8 cellular contexts compared by ENCODE assay signal in genomic region chr19:58182989-58183821, GRCh38. TPM values are rescaled to one million over a fixed set of nuclear protein-coding genes. Genes with fewer than 3 reads are reported as not detected.
A peak's percentile ranks its signal among the peaks of the same experiment; 100 is the strongest.
DNase-seq lines count a peak whose midpoint lies in the region; ATAC-seq and TF ChIP-seq lines count a peak whose summit lies in the region.

Gene ZNF274 (plus strand): TSS chr19:58183061. CDS start chr19:58183966, 905 bp downstream.

- H4K20me1 ChIP-seq in fibroblast of lung (ENCODE audit: control insufficient read depth, extremely low read depth, insufficient read depth, low read length): no peaks in the 10 kb centered on the region

- TF ChIP-seq CTCF in fibroblast of lung (conservative IDR thresholded peaks at IDR 0.05 in 1 of 2, IDR thresholded peaks at IDR 0.05 in 1 of 2; ENCODE audit: low read depth in 1 of 2, low read length in 2 of 2): no peak

- H3K36me3 Mint-ChIP-seq in naive thymus-derived CD8-positive, alpha-beta T cell: peaks cover 25 to 74% (median 56%) of the 10 kb centered on the region in 3 donors
- H3K36me3 Mint-ChIP-seq in stimulated activated naive B cell treated with anti-CD40 and anti-IgM and Interleukin-4, amounts not matched to agents 10 μg/mL and 1 μg/mL and 100 μg/mL, for 72 hours: peaks cover 43 to 68% of the 10 kb centered on the region in 2 donors

- H3K27me3 ChIP-seq in fibroblast of lung (ENCODE audit: control insufficient read depth, insufficient read depth, low read length): no peaks in the 10 kb centered on the region

- H3K27ac Mint-ChIP-seq in naive thymus-derived CD8-positive, alpha-beta T cell: peak within 1 kb of the TSS; percentile 96 to 100 (median 99)
- H3K27ac Mint-ChIP-seq in stimulated activated naive B cell treated with anti-CD40 and anti-IgM and Interleukin-4, amounts not matched to agents 10 μg/mL and 1 μg/mL and 100 μg/mL, for 72 hours: peak within 1 kb of the TSS; percentile 100

- peak within 1 kb of the TSS; percentile 59 for H3K4me3 ChIP-seq in Jurkat, Clone E6-1 (ENCODE audit: low read length)
- H3K4me3 ChIP-seq in fibroblast of lung (replicated peaks in 1 of 4; ENCODE audit: control extremely low read depth in 1 of 4, insufficient read depth in 1 of 4, low read depth in 3 of 4, low read length in 4 of 4): peak within 1 kb of the TSS; percentile 79 to 92 (median 86)

- H2AFZ ChIP-seq in fibroblast of lung (ENCODE audit: low read length): peak within 1 kb of the TSS; percentile 83

- peaks cover 19% of the 10 kb centered on the region for H3K9me3 ChIP-seq in fibroblast of lung (ENCODE audit: control insufficient read depth, insufficient read depth, low read depth, low read length)

- peaks cover 11 to 31% (median 22%) of the 10 kb centered on the region in 4 donors for H3K4me1 Mint-ChIP-seq in naive thymus-derived CD8-positive, alpha-beta T cell
- H3K4me1 Mint-ChIP-seq in stimulated activated naive B cell treated with anti-CD40 and anti-IgM and Interleukin-4, amounts not matched to agents 10 μg/mL and 1 μg/mL and 100 μg/mL, for 72 hours: peaks cover 11 to 27% of the 10 kb centered on the region in 2 donors

- H3K36me3 ChIP-seq in fibroblast of lung (ENCODE audit: control insufficient read depth, insufficient read depth, low read length): peaks cover 6% of the 10 kb centered on the region

- H3K4me1 ChIP-seq in fibroblast of lung (ENCODE audit: control insufficient read depth, extremely low read depth, insufficient read depth, low read length): no peaks in the 10 kb centered on the region

- peak within 1 kb of the TSS; percentile 64 for H3K4me2 ChIP-seq in fibroblast of lung (ENCODE audit: extremely low read depth, insufficient read depth, low read length)

- H3K27me3 Mint-ChIP-seq in naive thymus-derived CD8-positive, alpha-beta T cell: no peaks in the 10 kb centered on the region
- no peaks in the 10 kb centered on the region for H3K27me3 Mint-ChIP-seq in stimulated activated naive B cell treated with anti-CD40 and anti-IgM and Interleukin-4, amounts not matched to agents 10 μg/mL and 1 μg/mL and 100 μg/mL, for 72 hours

- H3K27ac ChIP-seq in fibroblast of lung (ENCODE audit: insufficient read depth, low read length): peak within 1 kb of the TSS; percentile 96

- H3K9me3 Mint-ChIP-seq in naive thymus-derived CD8-positive, alpha-beta T cell: peaks cover 0 to 97% (median 22%) of the 10 kb centered on the region in 9 donors
- peaks cover 13 to 22% of the 10 kb centered on the region in 2 donors for H3K9me3 Mint-ChIP-seq in stimulated activated naive B cell treated with anti-CD40 and anti-IgM and Interleukin-4, amounts not matched to agents 10 μg/mL and 1 μg/mL and 100 μg/mL, for 72 hours

- H3K79me2 ChIP-seq in fibroblast of lung (ENCODE audit: control insufficient read depth, insufficient read depth, low read length): peaks cover 12% of the 10 kb centered on the region

- DNase-seq in DMS53 treated with DMSO at 0.1 percent for 48 hours (lab: John Stamatoyannopoulos, UW; ENCODE audit: unreplicated experiment) (peak; percentile 82), RKO (ENCODE audit: low spot score) (peak; percentile 29), fibroblast of lung (ENCODE audit: low read depth in 2 of 2) (peak; percentile 89 to 96)
- peak; percentile 71 for DNase-seq in Jurkat, Clone E6-1 (ENCODE audit: low read depth, low spot score)
- peak; percentile 84 to 86 for DNase-seq in activated T-helper 1 cell treated with anti-CD3 and anti-CD28 coated beads, Interleukin-2, amount 50 U/mL, for 16 hours (ENCODE audit: low read depth in 1 of 2, low spot score in 1 of 2)
- peak; percentile 85 to 96 (median 94) for DNase-seq in naive thymus-derived CD8-positive, alpha-beta T cell
- DNase-seq in stimulated activated naive B cell treated with anti-CD40 and anti-IgM and Interleukin-4, amounts not matched to agents 10 μg/mL and 1 μg/mL and 100 μg/mL, for 72 hours: peak; percentile 93

- POLR2A ChIA-PET in naive thymus-derived CD8-positive, alpha-beta T cell (lab: Charles Lee): interaction anchor here (0.5 to 2.9 kb wide), 46 partner anchors 8 to 992 kb away, joined by 3 to 36 read pairs (median 5); partner anchors contain the start of genes ERVK3-1, ZBTB45, ZNF132 and ZNF134

- peak; percentile 90 for ATAC-seq in GM21619 (IDR thresholded peaks at IDR 0.05; ENCODE audit: unreplicated experiment)
- peak; percentile 87 to 91 for ATAC-seq in naive thymus-derived CD8-positive, alpha-beta T cell
- ATAC-seq in stimulated activated naive B cell treated with anti-CD40 and anti-IgM and Interleukin-4, amounts not matched to agents 10 μg/mL and 1 μg/mL and 100 μg/mL, for 72 hours (replicated peaks): peak; percentile 89 to 92

- H3K4me3 Mint-ChIP-seq in naive thymus-derived CD8-positive, alpha-beta T cell: peak within 1 kb of the TSS; percentile 87 to 98 (median 90)
- H3K4me3 Mint-ChIP-seq in stimulated activated naive B cell treated with anti-CD40 and anti-IgM and Interleukin-4, amounts not matched to agents 10 μg/mL and 1 μg/mL and 100 μg/mL, for 72 hours: peak within 1 kb of the TSS; percentile 89 to 96

- H3K9ac ChIP-seq in fibroblast of lung (ENCODE audit: insufficient read depth, low read length): peak within 1 kb of the TSS; percentile 90

RNA-seq across cellular contexts. Expression of gene ZNF274, which starts in this region (rescaled TPM):
- polyA plus RNA-seq in Jurkat, Clone E6-1 (2012; ENCODE audit: insufficient read depth, insufficient read length): 6.0 TPM
- 25.4 and 37.5 TPM in 2 replicates for total RNA-seq in fibroblast of lung
- 12.8 and 13.9 TPM in 2 replicates for polyA plus RNA-seq in fibroblast of lung
- polyA plus RNA-seq in fibroblast of lung (2012): 10.8 and 12.9 TPM in 2 replicates
- 16.0 and 31.7 TPM in 2 replicates for polyA minus RNA-seq in fibroblast of lung (ENCODE audit: low replicate concordance)
- total RNA-seq in naive thymus-derived CD8-positive, alpha-beta T cell: 100 to 1,000 TPM; 110 to 119 TPM
- 10 to 100 TPM; 26.5 to 38.7 (median 34.9) TPM for polyA plus RNA-seq in naive thymus-derived CD8-positive, alpha-beta T cell

Comparison
In these comparisons a context has a peak if more than half of its experiments do, and no peak if none do; other contexts are left out.
1. Peak in every context shown above with its lines: DNase-seq, ATAC-seq, H3K4me3 ChIP-seq and H3K27ac ChIP-seq.
2. DNase-seq: peak in every context shown above with its lines; median percentile 94 in naive thymus-derived CD8-positive, alpha-beta T cell; 93 in stimulated activated naive B cell treated with anti-CD40 and anti-IgM and Interleukin-4, amounts not matched to agents 10 μg/mL and 1 μg/mL and 100 μg/mL, for 72 hours; 92 in fibroblast of lung; 85 in activated T-helper 1 cell treated with anti-CD3 and anti-CD28 coated beads, Interleukin-2, amount 50 U/mL, for 16 hours; 82 in DMS53 treated with DMSO at 0.1 percent for 48 hours; 71 in Jurkat, Clone E6-1; 29 in RKO.